ENCODE assay signal across 33 cellular contexts in genomic region chr4:116539744-116540143, GRCh38.
"Had no signal": no experiment of that assay in that cellular context is flagged by ENCODE, and none has a peak within 500 bp of the region (broad histone marks: within the 10 kb centered on the region; RNA-seq: fewer than 3 reads in every experiment).

No MANE protein-coding gene starts in this region.

- H3K4me3 ChIP-seq: gastroesophageal sphincter, heart left ventricle, hepatocyte, lung, mucosa of descending colon, right atrium auricular region, smooth muscle cell, suprapubic skin, transverse colon, upper lobe of right lung, uterus had no signal

- H3K27ac Mint-ChIP-seq: dendritic cell treated with granulocyte-macrophage colony-stimulating factor and Interleukin-4, amounts not matched to agents 40 ng/mL and 50 ng/mL, for 4 days; endodermal cell; memory B cell; naive B cell; natural killer cell treated with Interleukin-12 subunit alpha and Interleukin-12 subunit beta and Interleukin-15 and Interleukin-18, amount 100 ng/mL, for 72 hours; progenitor cell of endocrine pancreas; stimulated activated naive CD8-positive, alpha-beta T cell treated with anti-CD3 and anti-CD28 coated beads, Interleukin-15, amount 100 ng/mL, for 72 hours had no signal

- H3K9ac ChIP-seq: parathyroid adenoma had no signal

- H3K4me1 ChIP-seq: foreskin keratinocyte, gastroesophageal sphincter, heart left ventricle, parathyroid adenoma, right atrium auricular region, suprapubic skin, transverse colon, upper lobe of right lung, uterus had no signal

- ATAC-seq: esophagus mucosa; foreskin keratinocyte; gastroesophageal sphincter; heart left ventricle; left lobe of liver; mucosa of descending colon; natural killer cell treated with Interleukin-12 subunit alpha and Interleukin-12 subunit beta and Interleukin-15 and Interleukin-18, amount 100 ng/mL, for 72 hours; sciatic nerve; stimulated activated naive CD8-positive, alpha-beta T cell treated with anti-CD3 and anti-CD28 coated beads, Interleukin-15, amount 100 ng/mL, for 72 hours; upper lobe of right lung had no signal

- H3K27ac ChIP-seq: epithelial cell of prostate, foreskin keratinocyte, gastroesophageal sphincter, heart left ventricle, hepatocyte, neutrophil, parathyroid adenoma, right atrium auricular region, suprapubic skin, transverse colon, upper lobe of right lung, uterus had no signal

- H3K36me3 Mint-ChIP-seq: memory B cell; naive B cell; natural killer cell treated with Interleukin-12 subunit alpha and Interleukin-12 subunit beta and Interleukin-15 and Interleukin-18, amount 100 ng/mL, for 72 hours had no signal

- H3K4me2 ChIP-seq: hepatocyte, smooth muscle cell had no signal

- H3K79me2 ChIP-seq: hepatocyte, parathyroid adenoma had no signal

- H3K9me3 ChIP-seq: gastroesophageal sphincter, heart left ventricle, mucosa of descending colon, neutrophil, right atrium auricular region, suprapubic skin, transverse colon, upper lobe of right lung, uterus had no signal

- DNase-seq: effector CD8-positive, alpha-beta T cell; endodermal cell; foreskin keratinocyte; heart left ventricle; kidney; mucosa of descending colon; naive B cell; stimulated activated CD4-positive, alpha-beta T cell treated with anti-CD3 and anti-CD28 coated beads, Interleukin-12 subunit alpha, Interleukin-12 subunit beta, amount 100 ng/mL, for 4 hours; stimulated activated CD4-positive, alpha-beta T cell treated with anti-CD3 and anti-CD28 coated beads, Interleukin-1b, Interleukin-23, amount 100 ng/mL, for 48 hours; stimulated activated CD4-positive, alpha-beta T cell treated with anti-CD3 and anti-CD28 coated beads, Interleukin-4, amount 100 ng/mL, for 1 hour; stimulated activated CD8-positive, alpha-beta memory T cell treated with anti-CD3 and anti-CD28 coated beads, Interleukin-4, amount 100 ng/mL, for 48 hours; stimulated activated naive CD4-positive, alpha-beta T cell; stimulated activated naive CD8-positive, alpha-beta T cell treated with anti-CD3 and anti-CD28 coated beads, Interleukin-15, amount 100 ng/mL, for 72 hours; transverse colon; upper lobe of right lung; uterus had no signal

- H3K4me1 Mint-ChIP-seq: endodermal cell; memory B cell; naive B cell; neural crest cell; stimulated activated naive CD8-positive, alpha-beta T cell treated with anti-CD3 and anti-CD28 coated beads, Interleukin-15, amount 100 ng/mL, for 72 hours had no signal

- H2AFZ ChIP-seq: hepatocyte, parathyroid adenoma had no signal

- H3K9me3 Mint-ChIP-seq: endodermal cell, neural crest cell had no signal

- H3K27me3 ChIP-seq: foreskin keratinocyte, gastroesophageal sphincter, heart left ventricle, hepatocyte, neutrophil, right atrium auricular region, suprapubic skin, transverse colon, upper lobe of right lung, uterus had no signal

- H3K36me3 ChIP-seq: gastroesophageal sphincter, heart left ventricle, neutrophil, right atrium auricular region, suprapubic skin, transverse colon, upper lobe of right lung, uterus had no signal

- H3K4me3 Mint-ChIP-seq: dendritic cell treated with granulocyte-macrophage colony-stimulating factor and Interleukin-4, amounts not matched to agents 40 ng/mL and 50 ng/mL, for 4 days; endodermal cell; memory B cell; naive B cell; natural killer cell treated with Interleukin-12 subunit alpha and Interleukin-12 subunit beta and Interleukin-15 and Interleukin-18, amount 100 ng/mL, for 72 hours; neural crest cell; stimulated activated naive CD8-positive, alpha-beta T cell treated with anti-CD3 and anti-CD28 coated beads, Interleukin-15, amount 100 ng/mL, for 72 hours had no signal

- H3K27me3 Mint-ChIP-seq: dendritic cell treated with granulocyte-macrophage colony-stimulating factor and Interleukin-4, amounts not matched to agents 40 ng/mL and 50 ng/mL, for 4 days; memory B cell; naive B cell; natural killer cell treated with Interleukin-12 subunit alpha and Interleukin-12 subunit beta and Interleukin-15 and Interleukin-18, amount 100 ng/mL, for 72 hours; progenitor cell of endocrine pancreas; stimulated activated naive CD8-positive, alpha-beta T cell treated with anti-CD3 and anti-CD28 coated beads, Interleukin-15, amount 100 ng/mL, for 72 hours had no signal
